ENCODE assay signal across 22 cellular contexts in genomic region chr11:114796954-114797721, GRCh38.
DNase-seq lines count a peak whose midpoint lies in the region; ATAC-seq and TF ChIP-seq lines count a peak whose summit lies in the region.
"Had no signal": no experiment of that assay in that cellular context is flagged by ENCODE, and none has a peak within 500 bp of the region (broad histone marks: within the 10 kb centered on the region; RNA-seq: fewer than 3 reads in every experiment).

No MANE protein-coding gene starts in this region.

- no peak overlapping the region for H3K27ac ChIP-seq in left lung

- DNase-seq in Right ventricle myocardium inferior (ENCODE audit: missing footprints) (no peak), cardiac septum (ENCODE audit: low spot score) (no peak), left lung (no peak), GM13976 (ENCODE audit: low spot score) (no peak), NCI-H1694 treated with DMSO at 0.1 percent for 48 hours (lab: John Stamatoyannopoulos, UW) (no peak), COR-L47 (lab: John Stamatoyannopoulos, UW) (no peak)
- DNase-seq in stimulated activated naive B cell treated with anti-CD40 and anti-IgM and Interleukin-4, amounts not matched to agents 10 μg/mL and 1 μg/mL and 100 μg/mL, for 72 hours, result no peak
- DNase-seq: activated CD4-positive, alpha-beta T cell treated with anti-CD3 and anti-CD28 coated beads for 48 hours; activated naive CD4-positive, alpha-beta T cell treated with anti-CD3 and anti-CD28 coated beads for 36 hours; activated T-cell treated with anti-CD3 and anti-CD28 coated beads, Interleukin-2, amount 50 U/mL, for 72 hours; amniotic stem cell; Caco-2; EL; hippocampal formation; naive B cell; NCI-H1694; NCI-H774; occipital lobe; OCI-M1 had no signal

- intact Hi-C loops in Right ventricle myocardium inferior (cut with DNase I), result loop anchor here (5.0 kb wide), 1 partner anchor 90 kb away; no protein-coding TSS in a partner anchor
- intact Hi-C loops in cardiac septum (cut with DNase I), result loop anchor here (5.0 kb wide), 2 partner anchors 95 to 175 kb away; no protein-coding TSS in a partner anchor
- intact Hi-C loops in left lung (cut with DNase I), result no loop called here

- H3K27me3 ChIP-seq in left lung, result peaks cover 0 to 8% of the 10 kb centered on the region in 2 donors

- H3K4me3 ChIP-seq in left lung, result no peak overlapping the region

- TF ChIP-seq CTCF in left lung (IDR thresholded peaks at IDR 0.05), result no peak
- no peak for TF ChIP-seq CTCF in GM13976 (IDR thresholded peaks at IDR 0.05; ENCODE audit: borderline replicate concordance, control extremely low read depth, extremely low read depth, insufficient read depth, missing control alignments)

- no peaks in the 10 kb centered on the region for H3K4me1 Mint-ChIP-seq in stimulated activated naive B cell treated with anti-CD40 and anti-IgM and Interleukin-4, amounts not matched to agents 10 μg/mL and 1 μg/mL and 100 μg/mL, for 72 hours
- H3K4me1 Mint-ChIP-seq: naive B cell had no signal

- H3K36me3 Mint-ChIP-seq in stimulated activated naive B cell treated with anti-CD40 and anti-IgM and Interleukin-4, amounts not matched to agents 10 μg/mL and 1 μg/mL and 100 μg/mL, for 72 hours, result no peaks in the 10 kb centered on the region
- H3K36me3 Mint-ChIP-seq: naive B cell, type B pancreatic cell had no signal

- no peak overlapping the region for H3K4me3 Mint-ChIP-seq in stimulated activated naive B cell treated with anti-CD40 and anti-IgM and Interleukin-4, amounts not matched to agents 10 μg/mL and 1 μg/mL and 100 μg/mL, for 72 hours
- H3K4me3 Mint-ChIP-seq: activated naive CD4-positive, alpha-beta T cell treated with anti-CD3 and anti-CD28 coated beads for 36 hours; activated T-cell treated with anti-CD3 and anti-CD28 coated beads, Interleukin-2, amount 50 U/mL, for 72 hours; dendritic cell treated with granulocyte-macrophage colony-stimulating factor and Interleukin-4, amounts not matched to agents 40 ng/mL and 50 ng/mL, for 4 days; naive B cell; type B pancreatic cell had no signal

- no peaks in the 10 kb centered on the region for H3K36me3 ChIP-seq in left lung

- peaks cover 0 to 2% of the 10 kb centered on the region in 2 donors for H3K9me3 Mint-ChIP-seq in stimulated activated naive B cell treated with anti-CD40 and anti-IgM and Interleukin-4, amounts not matched to agents 10 μg/mL and 1 μg/mL and 100 μg/mL, for 72 hours
- H3K9me3 Mint-ChIP-seq: activated naive CD4-positive, alpha-beta T cell treated with anti-CD3 and anti-CD28 coated beads for 36 hours; activated T-cell treated with anti-CD3 and anti-CD28 coated beads, Interleukin-2, amount 50 U/mL, for 72 hours; dendritic cell treated with granulocyte-macrophage colony-stimulating factor and Interleukin-4, amounts not matched to agents 40 ng/mL and 50 ng/mL, for 4 days; type B pancreatic cell had no signal

- H3K9me3 ChIP-seq in left lung, result no peaks in the 10 kb centered on the region
- H3K9me3 ChIP-seq: Caco-2 had no signal

- in situ Hi-C loops in GM13976 (cut with MboI; ENCODE audit: low sequenced_read_pairs, unreplicated experiment), result no loop called here

- peaks cover 14 to 16% of the 10 kb centered on the region in 2 donors for H3K27me3 Mint-ChIP-seq in stimulated activated naive B cell treated with anti-CD40 and anti-IgM and Interleukin-4, amounts not matched to agents 10 μg/mL and 1 μg/mL and 100 μg/mL, for 72 hours

- peaks cover 0 to 5% of the 10 kb centered on the region in 2 donors for H3K4me1 ChIP-seq in left lung
- H3K4me1 ChIP-seq: Caco-2 had no signal

- ATAC-seq in Right ventricle myocardium inferior (peak; percentile 76), esophagus mucosa (peak; percentile 51), left lung (peak; percentile 43)
- no peak for ATAC-seq in stimulated activated naive B cell treated with anti-CD40 and anti-IgM and Interleukin-4, amounts not matched to agents 10 μg/mL and 1 μg/mL and 100 μg/mL, for 72 hours (replicated peaks)
- ATAC-seq: activated T-cell treated with anti-CD3 and anti-CD28 coated beads, Interleukin-2, amount 50 U/mL, for 72 hours had no signal

- no peak overlapping the region for H3K27ac Mint-ChIP-seq in stimulated activated naive B cell treated with anti-CD40 and anti-IgM and Interleukin-4, amounts not matched to agents 10 μg/mL and 1 μg/mL and 100 μg/mL, for 72 hours
- H3K27ac Mint-ChIP-seq: activated naive CD4-positive, alpha-beta T cell treated with anti-CD3 and anti-CD28 coated beads for 36 hours; activated T-cell treated with anti-CD3 and anti-CD28 coated beads, Interleukin-2, amount 50 U/mL, for 72 hours; dendritic cell treated with granulocyte-macrophage colony-stimulating factor and Interleukin-4, amounts not matched to agents 40 ng/mL and 50 ng/mL, for 4 days; naive B cell; type B pancreatic cell had no signal

Comparison
In these comparisons a context has a peak if more than half of its experiments do, and no peak if none do; other contexts are left out.
1. ATAC-seq: peak in Right ventricle myocardium inferior (single experiment), esophagus mucosa (single experiment) and left lung (single experiment); none in stimulated activated naive B cell treated with anti-CD40 and anti-IgM and Interleukin-4, amounts not matched to agents 10 μg/mL and 1 μg/mL and 100 μg/mL, for 72 hours (0 of 2).
2. intact Hi-C loops: an anchor here in Right ventricle myocardium inferior (5.0 kb wide) and cardiac septum (5.0 kb wide); none called in left lung.